In the genomic region with DNA sequence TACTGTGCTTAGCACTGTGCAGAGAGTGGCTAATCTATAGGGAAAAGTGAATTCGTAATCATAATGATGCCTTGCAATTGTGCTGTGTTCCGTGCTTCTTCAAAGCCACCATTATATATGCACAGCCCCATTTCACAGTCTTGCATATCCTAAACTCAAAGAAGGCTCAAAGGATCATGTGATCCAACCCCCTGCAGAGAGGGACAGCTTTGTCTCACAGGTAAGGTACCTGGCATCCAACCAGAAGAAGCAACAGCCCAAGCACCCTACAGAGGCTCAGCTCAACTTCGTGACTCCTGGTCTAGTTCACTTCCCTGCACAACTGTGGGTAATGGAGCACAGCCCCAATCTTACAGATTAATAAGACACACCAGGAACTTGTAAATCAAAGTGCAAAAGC, we compare ENCODE assay signal across 1 cellular context.
TF ChIP-seq lines count a peak whose summit lies in the region.

No MANE protein-coding gene starts in this region.

TF ChIP-seq in GM23338, 12 proteins besides CTCF, POLR2A, EP300 and RAD21 (continued from another document):
- TF ChIP-seq, protein P1, sequence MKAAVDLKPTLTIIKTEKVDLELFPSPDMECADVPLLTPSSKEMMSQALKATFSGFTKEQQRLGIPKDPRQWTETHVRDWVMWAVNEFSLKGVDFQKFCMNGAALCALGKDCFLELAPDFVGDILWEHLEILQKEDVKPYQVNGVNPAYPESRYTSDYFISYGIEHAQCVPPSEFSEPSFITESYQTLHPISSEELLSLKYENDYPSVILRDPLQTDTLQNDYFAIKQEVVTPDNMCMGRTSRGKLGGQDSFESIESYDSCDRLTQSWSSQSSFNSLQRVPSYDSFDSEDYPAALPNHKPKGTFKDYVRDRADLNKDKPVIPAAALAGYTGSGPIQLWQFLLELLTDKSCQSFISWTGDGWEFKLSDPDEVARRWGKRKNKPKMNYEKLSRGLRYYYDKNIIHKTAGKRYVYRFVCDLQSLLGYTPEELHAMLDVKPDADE (IDR thresholded peaks at IDR 0.05): no peak
- TF ChIP-seq, protein P2, sequence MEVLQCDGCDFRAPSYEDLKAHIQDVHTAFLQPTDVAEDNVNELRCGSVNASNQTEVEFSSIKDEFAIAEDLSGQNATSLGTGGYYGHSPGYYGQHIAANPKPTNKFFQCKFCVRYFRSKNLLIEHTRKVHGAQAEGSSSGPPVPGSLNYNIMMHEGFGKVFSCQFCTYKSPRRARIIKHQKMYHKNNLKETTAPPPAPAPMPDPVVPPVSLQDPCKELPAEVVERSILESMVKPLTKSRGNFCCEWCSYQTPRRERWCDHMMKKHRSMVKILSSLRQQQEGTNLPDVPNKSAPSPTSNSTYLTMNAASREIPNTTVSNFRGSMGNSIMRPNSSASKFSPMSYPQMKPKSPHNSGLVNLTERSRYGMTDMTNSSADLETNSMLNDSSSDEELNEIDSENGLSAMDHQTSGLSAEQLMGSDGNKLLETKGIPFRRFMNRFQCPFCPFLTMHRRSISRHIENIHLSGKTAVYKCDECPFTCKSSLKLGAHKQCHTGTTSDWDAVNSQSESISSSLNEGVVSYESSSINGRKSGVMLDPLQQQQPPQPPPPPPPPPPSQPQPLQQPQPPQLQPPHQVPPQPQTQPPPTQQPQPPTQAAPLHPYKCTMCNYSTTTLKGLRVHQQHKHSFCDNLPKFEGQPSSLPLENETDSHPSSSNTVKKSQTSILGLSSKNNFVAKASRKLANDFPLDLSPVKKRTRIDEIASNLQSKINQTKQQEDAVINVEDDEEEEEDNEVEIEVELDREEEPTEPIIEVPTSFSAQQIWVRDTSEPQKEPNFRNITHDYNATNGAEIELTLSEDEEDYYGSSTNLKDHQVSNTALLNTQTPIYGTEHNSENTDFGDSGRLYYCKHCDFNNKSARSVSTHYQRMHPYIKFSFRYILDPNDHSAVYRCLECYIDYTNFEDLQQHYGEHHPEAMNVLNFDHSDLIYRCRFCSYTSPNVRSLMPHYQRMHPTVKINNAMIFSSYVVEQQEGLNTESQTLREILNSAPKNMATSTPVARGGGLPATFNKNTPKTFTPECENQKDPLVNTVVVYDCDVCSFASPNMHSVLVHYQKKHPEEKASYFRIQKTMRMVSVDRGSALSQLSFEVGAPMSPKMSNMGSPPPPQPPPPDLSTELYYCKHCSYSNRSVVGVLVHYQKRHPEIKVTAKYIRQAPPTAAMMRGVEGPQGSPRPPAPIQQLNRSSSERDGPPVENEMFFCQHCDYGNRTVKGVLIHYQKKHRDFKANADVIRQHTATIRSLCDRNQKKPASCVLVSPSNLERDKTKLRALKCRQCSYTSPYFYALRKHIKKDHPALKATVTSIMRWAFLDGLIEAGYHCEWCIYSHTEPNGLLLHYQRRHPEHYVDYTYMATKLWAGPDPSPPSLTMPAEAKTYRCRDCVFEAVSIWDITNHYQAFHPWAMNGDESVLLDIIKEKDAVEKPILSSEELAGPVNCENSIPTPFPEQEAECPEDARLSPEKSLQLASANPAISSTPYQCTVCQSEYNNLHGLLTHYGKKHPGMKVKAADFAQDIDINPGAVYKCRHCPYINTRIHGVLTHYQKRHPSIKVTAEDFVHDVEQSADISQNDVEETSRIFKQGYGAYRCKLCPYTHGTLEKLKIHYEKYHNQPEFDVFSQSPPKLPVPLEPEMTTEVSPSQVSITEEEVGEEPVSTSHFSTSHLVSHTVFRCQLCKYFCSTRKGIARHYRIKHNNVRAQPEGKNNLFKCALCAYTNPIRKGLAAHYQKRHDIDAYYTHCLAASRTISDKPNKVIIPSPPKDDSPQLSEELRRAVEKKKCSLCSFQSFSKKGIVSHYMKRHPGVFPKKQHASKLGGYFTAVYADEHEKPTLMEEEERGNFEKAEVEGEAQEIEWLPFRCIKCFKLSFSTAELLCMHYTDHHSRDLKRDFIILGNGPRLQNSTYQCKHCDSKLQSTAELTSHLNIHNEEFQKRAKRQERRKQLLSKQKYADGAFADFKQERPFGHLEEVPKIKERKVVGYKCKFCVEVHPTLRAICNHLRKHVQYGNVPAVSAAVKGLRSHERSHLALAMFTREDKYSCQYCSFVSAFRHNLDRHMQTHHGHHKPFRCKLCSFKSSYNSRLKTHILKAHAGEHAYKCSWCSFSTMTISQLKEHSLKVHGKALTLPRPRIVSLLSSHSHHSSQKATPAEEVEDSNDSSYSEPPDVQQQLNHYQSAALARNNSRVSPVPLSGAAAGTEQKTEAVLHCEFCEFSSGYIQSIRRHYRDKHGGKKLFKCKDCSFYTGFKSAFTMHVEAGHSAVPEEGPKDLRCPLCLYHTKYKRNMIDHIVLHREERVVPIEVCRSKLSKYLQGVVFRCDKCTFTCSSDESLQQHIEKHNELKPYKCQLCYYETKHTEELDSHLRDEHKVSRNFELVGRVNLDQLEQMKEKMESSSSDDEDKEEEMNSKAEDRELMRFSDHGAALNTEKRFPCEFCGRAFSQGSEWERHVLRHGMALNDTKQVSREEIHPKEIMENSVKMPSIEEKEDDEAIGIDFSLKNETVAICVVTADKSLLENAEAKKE (CRISPR knock-in tag; IDR thresholded peaks at IDR 0.05): no peak
- TF ChIP-seq ZNF114 (CRISPR knock-in tag; IDR thresholded peaks at IDR 0.05): no peak
- no peak for TF ChIP-seq STAT1 (IDR thresholded peaks at IDR 0.05; ENCODE audit: unreplicated experiment)
- TF ChIP-seq JUNB (IDR thresholded peaks at IDR 0.05; ENCODE audit: unreplicated experiment): no peak
